In the genomic region with DNA sequence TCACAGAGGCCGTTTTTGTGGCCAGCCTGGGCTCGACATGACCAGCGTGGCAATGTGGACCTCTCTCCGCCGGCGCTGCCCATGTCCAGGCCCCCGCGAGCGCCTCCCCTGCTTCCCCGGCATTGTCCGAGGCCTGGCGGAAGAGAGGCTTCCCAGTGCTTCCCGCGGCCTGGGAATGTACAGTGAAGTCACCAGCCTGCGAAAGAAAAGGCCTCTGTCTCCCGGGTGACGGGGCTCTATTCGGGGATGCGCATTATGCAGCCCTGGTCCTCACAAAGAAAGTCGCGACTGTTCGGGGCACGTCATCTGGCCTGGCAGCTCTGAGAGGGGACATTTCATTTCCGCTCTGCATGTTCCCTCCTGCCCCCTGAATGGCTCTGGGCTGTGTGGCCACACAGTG, we compare ENCODE assay signal across 23 cellular contexts.
DNase-seq lines count a peak whose midpoint lies in the region; ATAC-seq and TF ChIP-seq lines count a peak whose summit lies in the region.
"Had no signal": no experiment of that assay in that cellular context is flagged by ENCODE, and none has a peak within 500 bp of the region (broad histone marks: within the 10 kb centered on the region; RNA-seq: fewer than 3 reads in every experiment).

No MANE protein-coding gene starts in this region.

- 0 out of 2 replicates have a peak overlapping the region, but pooled peaks have one; percentile 36 for H3K4me2 ChIP-seq in GM23338
- no peak overlapping the region for H3K4me2 ChIP-seq in neuronal stem cell (ENCODE audit: insufficient read depth, low read length, poor library complexity, severe bottlenecking)
- H3K4me2 ChIP-seq: KMS-11 had no signal

- no CpG with 5 or more reads among the region's 24 CpGs for WGBS in neuronal stem cell (ENCODE audit: extremely low coverage in 2 of 2, insufficient read length in 2 of 2, insufficient replicate concordance in 1 of 2), 2 donors

- no peak overlapping the region for H3K9ac ChIP-seq in neuronal stem cell (ENCODE audit: low read depth, low read length, poor library complexity)
- H3K9ac ChIP-seq: KMS-11 had no signal

- no peak overlapping the region for H2BK12ac ChIP-seq in neuronal stem cell (ENCODE audit: low read length)

- no peaks in the 10 kb centered on the region; the same call in 1 of the 2 replicates for H3F3A ChIP-seq in GM23338 (replicated peaks; ENCODE audit: low read depth)

- H3K4ac ChIP-seq in neuronal stem cell (ENCODE audit: low read length) = no peak overlapping the region

- H3K27ac ChIP-seq in GM23338 (ENCODE audit: low read depth) = 0 out of 2 replicates have a peak overlapping the region, but pooled peaks have one; percentile 69
- H3K27ac ChIP-seq in neuronal stem cell (replicated peaks; ENCODE audit: low read length) = no peak overlapping the region
- H3K27ac ChIP-seq: esophagus squamous epithelium, KMS-11, psoas muscle, RWPE1 had no signal

- no peak overlapping the region for H3K4me3 Mint-ChIP-seq in GM23338
- no peak overlapping the region for H3K4me3 Mint-ChIP-seq in brain
- H3K4me3 Mint-ChIP-seq: activated naive CD8-positive, alpha-beta T cell; CD4-positive, alpha-beta T cell; naive thymus-derived CD8-positive, alpha-beta T cell had no signal

- H3K27me3 Mint-ChIP-seq in GM23338 (ENCODE audit: insufficient read depth, low read depth, poor library complexity) = no peaks in the 10 kb centered on the region
- H3K27me3 Mint-ChIP-seq in brain = peaks cover 16% of the 10 kb centered on the region
- H3K27me3 Mint-ChIP-seq: CD4-positive, alpha-beta T cell had no signal

- no peak overlapping the region for H3K23ac ChIP-seq in neuronal stem cell (ENCODE audit: low read depth, low read length, poor library complexity)

- H3K4me1 Mint-ChIP-seq in GM23338 (peaks cover 22% of the 10 kb centered on the region), brain (peaks cover 33% of the 10 kb centered on the region)

- no peak for TF ChIP-seq CTCF in GM23338 (conservative IDR thresholded peaks at IDR 0.05; ENCODE audit: low read depth in 2 of 2)
- TF ChIP-seq CTCF in brain (conservative IDR thresholded peaks at IDR 0.05) = no peak

- H2AFZ ChIP-seq in GM23338 = peak overlapping the region; percentile 78
- peak overlapping the region; percentile 98 for H2AFZ ChIP-seq in neuronal stem cell (ENCODE audit: low read length)

- no peaks in the 10 kb centered on the region for H3K79me2 ChIP-seq in GM23338 (replicated peaks; ENCODE audit: insufficient read depth)

- H2BK120ac ChIP-seq in neuronal stem cell (ENCODE audit: low read depth, low read length) = no peak overlapping the region

- H3K18ac ChIP-seq in neuronal stem cell (ENCODE audit: low read length) = peak overlapping the region; percentile 84

- H3K14ac ChIP-seq in neuronal stem cell (ENCODE audit: low read length) = no peak overlapping the region

- no peaks in the 10 kb centered on the region for H3K79me1 ChIP-seq in neuronal stem cell (ENCODE audit: low read depth, low read length)

- H3K9me3 Mint-ChIP-seq in GM23338 (peaks cover 2% of the 10 kb centered on the region; the same call in 1 of the 3 replicates), brain (peaks cover 0 to 4% (median 0%) of the 10 kb centered on the region in 5 experiments)
- H3K9me3 Mint-ChIP-seq: CD4-positive, alpha-beta T cell had no signal

- ATAC-seq in GM23338 (peak; percentile 88), GM21390 (IDR thresholded peaks at IDR 0.05; ENCODE audit: unreplicated experiment) (no peak), HG03097 (IDR thresholded peaks at IDR 0.05; ENCODE audit: low FRiP score, unreplicated experiment) (no peak)
- ATAC-seq: activated CD4-positive, CD25-positive, alpha-beta regulatory T cell treated with anti-CD3 and anti-CD28 coated beads, Interleukin-2, amount 50 U/mL, for 24 hours; naive thymus-derived CD8-positive, alpha-beta T cell; psoas muscle had no signal

- H3K36me3 Mint-ChIP-seq in GM23338 (ENCODE audit: low read depth) (no peaks in the 10 kb centered on the region), brain (no peaks in the 10 kb centered on the region)
- H3K36me3 Mint-ChIP-seq: activated naive CD8-positive, alpha-beta T cell; naive thymus-derived CD8-positive, alpha-beta T cell had no signal

- no peaks in the 10 kb centered on the region for H3K9me3 ChIP-seq in neuronal stem cell (replicated peaks in 1 of 2; ENCODE audit: control insufficient read depth in 2 of 2, insufficient read depth in 1 of 2, low read depth in 1 of 2, low read length in 2 of 2)
- H3K9me3 ChIP-seq: esophagus squamous epithelium, psoas muscle had no signal

- H3K36me3 ChIP-seq in GM23338 (ENCODE audit: insufficient read depth) (no peaks in the 10 kb centered on the region), neuronal stem cell (replicated peaks in 1 of 2; ENCODE audit: control insufficient read depth in 2 of 2, insufficient read depth in 2 of 2, low read length in 2 of 2) (no peaks in the 10 kb centered on the region)
- H3K36me3 ChIP-seq: esophagus squamous epithelium had no signal

- H2BK5ac ChIP-seq in neuronal stem cell (ENCODE audit: low read length) = no peak overlapping the region

- H3K27me3 ChIP-seq in GM23338 (ENCODE audit: insufficient read depth) = no peaks in the 10 kb centered on the region
- no peaks in the 10 kb centered on the region for H3K27me3 ChIP-seq in neuronal stem cell (ENCODE audit: control insufficient read depth in 3 of 3, insufficient read depth in 3 of 3, low read depth in 1 of 3, low read length in 3 of 3)
- H3K27me3 ChIP-seq: esophagus squamous epithelium had no signal

- peak overlapping the region; percentile 30 for H2BK15ac ChIP-seq in neuronal stem cell (ENCODE audit: low read length)

- no peaks in the 10 kb centered on the region for H4K20me1 ChIP-seq in GM23338 (replicated peaks; ENCODE audit: insufficient read depth)

- peak; percentile 79 for DNase-seq in GM23338 (ENCODE audit: low spot score)
- DNase-seq in hippocampal formation (lab: John Stamatoyannopoulos, UW) = peak; percentile 87 to 89
- DNase-seq in neuronal stem cell (ENCODE audit: low spot score) = peak; percentile 9
- DNase-seq in COLO829 (ENCODE audit: low spot score) = no peak
- DNase-seq in NCI-H446 (lab: John Stamatoyannopoulos, UW) = no peak
- DNase-seq: activated CD8-positive, alpha-beta memory T cell treated with anti-CD3 and anti-CD28 coated beads for 24 hours; CD4-positive, alpha-beta T cell; effector CD8-positive, alpha-beta T cell; esophagus squamous epithelium; islet precursor cell; mammary epithelial cell; naive thymus-derived CD8-positive, alpha-beta T cell; NCI-H2029; psoas muscle; stimulated activated CD8-positive, alpha-beta memory T cell treated with anti-CD3 and anti-CD28 coated beads, Interleukin-4, amount 100 ng/mL, for 48 hours; T1000 had no signal

- no peak overlapping the region for H2AK5ac ChIP-seq in neuronal stem cell (ENCODE audit: low read depth, low read length)

- H3K27ac Mint-ChIP-seq in GM23338 (peak overlapping the region; percentile 70; the same call in 1 of the 2 replicates), brain (peak overlapping the region in 4 of 5 experiments; percentile 19 to 94 (median 80))
- H3K27ac Mint-ChIP-seq: activated naive CD8-positive, alpha-beta T cell; CD4-positive, alpha-beta T cell; naive thymus-derived CD8-positive, alpha-beta T cell had no signal

- peaks cover 5% of the 10 kb centered on the region; the same call in 1 of the 2 replicates for H3K4me1 ChIP-seq in GM23338 (ENCODE audit: insufficient read depth)
- peaks cover 5 to 7% of the 10 kb centered on the region in 2 donors for H3K4me1 ChIP-seq in neuronal stem cell (ENCODE audit: control insufficient read depth in 2 of 2, insufficient read depth in 1 of 2, low read depth in 1 of 2, low read length in 2 of 2)
- H3K4me1 ChIP-seq: esophagus squamous epithelium, psoas muscle had no signal

- no peak overlapping the region for H3K4me3 ChIP-seq in GM23338
- H3K4me3 ChIP-seq in neuronal stem cell (ENCODE audit: low read length in 2 of 2) = no peak overlapping the region
- H3K4me3 ChIP-seq: esophagus squamous epithelium, psoas muscle had no signal

- no peak overlapping the region for H4K8ac ChIP-seq in neuronal stem cell (ENCODE audit: low read depth, low read length)

- no peaks in the 10 kb centered on the region for H3K9me2 ChIP-seq in GM23338 (ENCODE audit: insufficient read depth)

- no peak overlapping the region for H4K91ac ChIP-seq in neuronal stem cell (ENCODE audit: low read depth, low read length, poor library complexity)

TF ChIP-seq in GM23338, 12 proteins besides CTCF, POLR2A, EP300 and RAD21:
- no peak for TF ChIP-seq ZNF331 (CRISPR knock-in tag; IDR thresholded peaks at IDR 0.05; ENCODE audit: low read depth)
- TF ChIP-seq CREB1 (CRISPR knock-in tag; IDR thresholded peaks at IDR 0.05; ENCODE audit: low read depth) = 0 out of 2 replicates have a peak, but pooled peaks have one; percentile 41
- TF ChIP-seq, protein P1, sequence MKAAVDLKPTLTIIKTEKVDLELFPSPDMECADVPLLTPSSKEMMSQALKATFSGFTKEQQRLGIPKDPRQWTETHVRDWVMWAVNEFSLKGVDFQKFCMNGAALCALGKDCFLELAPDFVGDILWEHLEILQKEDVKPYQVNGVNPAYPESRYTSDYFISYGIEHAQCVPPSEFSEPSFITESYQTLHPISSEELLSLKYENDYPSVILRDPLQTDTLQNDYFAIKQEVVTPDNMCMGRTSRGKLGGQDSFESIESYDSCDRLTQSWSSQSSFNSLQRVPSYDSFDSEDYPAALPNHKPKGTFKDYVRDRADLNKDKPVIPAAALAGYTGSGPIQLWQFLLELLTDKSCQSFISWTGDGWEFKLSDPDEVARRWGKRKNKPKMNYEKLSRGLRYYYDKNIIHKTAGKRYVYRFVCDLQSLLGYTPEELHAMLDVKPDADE (IDR thresholded peaks at IDR 0.05) = no peak

Comparison
In these comparisons a context has a peak if more than half of its experiments do, and no peak if none do; other contexts are left out.
1. DNase-seq: peak in GM23338 (single experiment), hippocampal formation (2 of 2) and neuronal stem cell (single experiment); none in COLO829 (single experiment) and NCI-H446 (0 of 2).